11 cellular contexts compared by ENCODE assay signal in genomic region chr7:37201876-37202198, GRCh38.
DNase-seq lines count a peak whose midpoint lies in the region; ATAC-seq and TF ChIP-seq lines count a peak whose summit lies in the region.
"Had no signal": no experiment of that assay in that cellular context is flagged by ENCODE, and none has a peak within 500 bp of the region (broad histone marks: within the 10 kb centered on the region; RNA-seq: fewer than 3 reads in every experiment).

No MANE protein-coding gene starts in this region.

- intact Hi-C loops in stomach (cut with DNase I; ENCODE audit: low total_unique reads): no loop called here
- intact Hi-C loops in head of caudate nucleus (cut with DNase I): loop anchor here (5.0 to 10.0 kb wide), 3 partner anchors 243 to 715 kb away; partner anchors contain the start of gene ELMO1
- intact Hi-C loops in thyroid gland (cut with DNase I): loop anchor here (5.0 to 10.0 kb wide), 2 partner anchors 235 to 633 kb away; no protein-coding TSS in a partner anchor

- H3K36me3 Mint-ChIP-seq in chondrocyte (ENCODE audit: low read depth): no peaks in the 10 kb centered on the region

- H3K36me3 ChIP-seq in stomach (peaks cover 0 to 16% (median 12%) of the 10 kb centered on the region in 4 donors), thyroid gland (peaks cover 9% of the 10 kb centered on the region in 2 donors)
- H3K36me3 ChIP-seq: MG63, ovary had no signal

- H3K4me1 ChIP-seq in stomach: peaks cover 5 to 52% (median 25%) of the 10 kb centered on the region in 4 donors
- peaks cover 18 to 32% of the 10 kb centered on the region in 2 donors for H3K4me1 ChIP-seq in thyroid gland

- H3K27me3 Mint-ChIP-seq in chondrocyte (ENCODE audit: low read depth): peaks cover 10% of the 10 kb centered on the region
- H3K27me3 Mint-ChIP-seq: activated naive CD4-positive, alpha-beta T cell treated with anti-CD3 and anti-CD28 coated beads, Interleukin-2, amount 10 ng/mL, durations not matched to agents 7 days and 5 days had no signal

- no peaks in the 10 kb centered on the region for H3K27me3 ChIP-seq in stomach
- H3K27me3 ChIP-seq in thyroid gland: no peaks in the 10 kb centered on the region
- H3K27me3 ChIP-seq: MG63, ovary had no signal

- TF ChIP-seq POLR2A in stomach (IDR thresholded peaks at IDR 0.05): no peak
- TF ChIP-seq POLR2A in thyroid gland (IDR thresholded peaks at IDR 0.05): no peak

- WGBS in stomach, 5 donors: 30 to 53% (median 41%) methylated on average over 2 of the region's 2 CpGs
- 52 to 88% methylated on average over 1 to 2 of the region's 2 CpGs for WGBS in thyroid gland, 2 donors

- H3K4me1 Mint-ChIP-seq in chondrocyte (ENCODE audit: low read depth): peaks cover 10% of the 10 kb centered on the region

- H3K9me3 Mint-ChIP-seq in chondrocyte (ENCODE audit: low read depth): no peaks in the 10 kb centered on the region
- H3K9me3 Mint-ChIP-seq: activated naive CD4-positive, alpha-beta T cell treated with anti-CD3 and anti-CD28 coated beads, Interleukin-2, amount 10 ng/mL, durations not matched to agents 7 days and 5 days had no signal

- DNase-seq in chondrocyte (ENCODE audit: low spot score) (no peak), stomach (no peak), head of caudate nucleus (no peak), thyroid gland (no peak)
- DNase-seq in activated CD8-positive, alpha-beta memory T cell treated with anti-CD3 and anti-CD28 coated beads, Interleukin-2, amount 50 U/mL, for 4 hours: no peak

- no peak overlapping the region for H3K27ac Mint-ChIP-seq in chondrocyte (ENCODE audit: unreplicated experiment)
- H3K27ac Mint-ChIP-seq: activated naive CD4-positive, alpha-beta T cell treated with anti-CD3 and anti-CD28 coated beads, Interleukin-2, amount 10 ng/mL, durations not matched to agents 7 days and 5 days had no signal

- TF ChIP-seq CTCF in chondrocyte (IDR thresholded peaks at IDR 0.05) (peak; percentile 66), stomach (IDR thresholded peaks at IDR 0.05) (peak in 2 of 7 experiments; percentile 5 to 37), thyroid gland (IDR thresholded peaks at IDR 0.05) (no peak)

- H3K9me3 ChIP-seq in stomach (no peaks in the 10 kb centered on the region), thyroid gland (no peaks in the 10 kb centered on the region)
- H3K9me3 ChIP-seq: MG63, ovary had no signal

- no peak overlapping the region for H3K4me3 ChIP-seq in stomach
- H3K4me3 ChIP-seq in thyroid gland (replicated peaks in 1 of 3): no peak overlapping the region
- H3K4me3 ChIP-seq: MG63, ovary had no signal

- no peak overlapping the region for H3K4me3 Mint-ChIP-seq in chondrocyte (ENCODE audit: unreplicated experiment)
- H3K4me3 Mint-ChIP-seq: activated naive CD4-positive, alpha-beta T cell treated with anti-CD3 and anti-CD28 coated beads, Interleukin-2, amount 10 ng/mL, durations not matched to agents 7 days and 5 days had no signal

- TF ChIP-seq EP300 in stomach (IDR thresholded peaks at IDR 0.05): no peak

- peak; percentile 21 for ATAC-seq in GM18498 (IDR thresholded peaks at IDR 0.05; ENCODE audit: unreplicated experiment)
- peak; percentile 9 for ATAC-seq in HG02885 (IDR thresholded peaks at IDR 0.05; ENCODE audit: poor library complexity, unreplicated experiment)
- ATAC-seq in HG03280 (IDR thresholded peaks at IDR 0.05; ENCODE audit: unreplicated experiment): no peak

- peak overlapping the region in 3 of 5 donors; percentile 57 to 79 (median 63) for H3K27ac ChIP-seq in stomach
- peak overlapping the region in 1 of 3 donors; percentile 75 for H3K27ac ChIP-seq in thyroid gland
